28 cellular contexts compared by ENCODE assay signal in genomic region chr15:73054417-73054963, GRCh38. TPM values are rescaled to one million over a fixed set of nuclear protein-coding genes. Genes with fewer than 3 reads are reported as not detected.
A peak's percentile ranks its signal among the peaks of the same experiment; 100 is the strongest.
DNase-seq lines count a peak whose midpoint lies in the region; ATAC-seq and TF ChIP-seq lines count a peak whose summit lies in the region.
"Had no signal": no experiment of that assay in that cellular context is flagged by ENCODE, and none has a peak within 500 bp of the region (broad histone marks: within the 10 kb centered on the region; RNA-seq: fewer than 3 reads in every experiment).

No MANE protein-coding gene starts in this region.

- H3K9me3 ChIP-seq in HUES6 (ENCODE audit: control insufficient read depth, insufficient read depth, low read depth, low read length), result no peaks in the 10 kb centered on the region
- H3K9me3 ChIP-seq in ectodermal cell (ENCODE audit: control insufficient read depth, low read length), result no peaks in the 10 kb centered on the region
- H3K9me3 ChIP-seq in mucosa of descending colon, result no peaks in the 10 kb centered on the region
- H3K9me3 ChIP-seq: gastrocnemius medialis had no signal

- ATAC-seq in mucosa of descending colon, result peak; percentile 70
- ATAC-seq: activated CD4-positive, CD25-positive, alpha-beta regulatory T cell treated with anti-CD3 and anti-CD28 coated beads, Interleukin-2, amount 50 U/mL, for 24 hours; gastrocnemius medialis; left cardiac atrium; stimulated activated naive CD8-positive, alpha-beta T cell treated with anti-CD3 and anti-CD28 coated beads, Interleukin-15, amount 100 ng/mL, for 72 hours; T-helper 17 cell had no signal

- H3K27ac ChIP-seq in HUES6 (ENCODE audit: low read depth, low read length) (no peak overlapping the region), ectodermal cell (ENCODE audit: insufficient read depth, low read depth, low read length, poor library complexity, severe bottlenecking) (no peak overlapping the region)

- peaks cover 10% of the 10 kb centered on the region; the same call in 1 of the 2 replicates for H3K4me1 ChIP-seq in HUES6 (ENCODE audit: control insufficient read depth, insufficient read depth, low read length)
- peaks cover 13% of the 10 kb centered on the region for H3K4me1 ChIP-seq in ectodermal cell (ENCODE audit: control insufficient read depth, insufficient read depth, low read length)
- peaks cover 23% of the 10 kb centered on the region for H3K4me1 ChIP-seq in mucosa of descending colon (ENCODE audit: low read depth)

- no peak overlapping the region for H3K9ac ChIP-seq in HUES6 (ENCODE audit: low read length)

- DNase-seq in mucosa of descending colon (peak in 1 of 3 donors; percentile 68), renal cortical epithelial cell (ENCODE audit: low read depth) (peak; percentile 13), middle frontal gyrus (ENCODE audit: extremely low spot score, low spot score) (no peak), HUDEP-2 (lab: John Stamatoyannopoulos, UW; ENCODE audit: unreplicated experiment in 76 of 76) (no peak), OCI-M2 (lab: John Stamatoyannopoulos, UW; ENCODE audit: unreplicated experiment) (no peak)
- DNase-seq in activated CD4-positive, alpha-beta T cell treated with anti-CD3 and anti-CD28 coated beads for 48 hours, result no peak
- DNase-seq: activated CD4-positive, alpha-beta T cell treated with anti-CD3 and anti-CD28 coated beads, Interleukin-2, amount 50 U/mL, for 48 hours; activated naive CD4-positive, alpha-beta T cell treated with Interleukin-2 at 50 U/mL for 16 hours; AML-193; CD4-positive, CD25-positive, alpha-beta regulatory T cell; central memory CD4-positive, alpha-beta T cell; dermis blood vessel endothelial cell; gastrocnemius medialis; KG1; left cardiac atrium; mesendoderm; MM.1S; naive B cell; NCI-H2029; NCI-H524 treated with DMSO at 0.1 percent for 48 hours; occipital lobe; Right ventricle myocardium superior; stimulated activated CD8-positive, alpha-beta memory T cell treated with anti-CD3 and anti-CD28 coated beads, Interleukin-4, amount 100 ng/mL, for 48 hours; stimulated activated naive CD8-positive, alpha-beta T cell treated with anti-CD3 and anti-CD28 coated beads, Interleukin-15, amount 100 ng/mL, for 72 hours; T-helper 17 cell had no signal

- H3K27me3 ChIP-seq in HUES6 (ENCODE audit: control insufficient read depth, insufficient read depth, low read length) (no peaks in the 10 kb centered on the region), ectodermal cell (ENCODE audit: control insufficient read depth, insufficient read depth, low read length, poor library complexity, severe bottlenecking) (no peaks in the 10 kb centered on the region)
- H3K27me3 ChIP-seq: gastrocnemius medialis had no signal

- intact Hi-C loops in mucosa of descending colon (cut with DNase I, micrococcal nuclease), result no loop called here

- H3K36me3 ChIP-seq in HUES6 (ENCODE audit: control insufficient read depth, insufficient read depth, low read length) (no peaks in the 10 kb centered on the region), ectodermal cell (ENCODE audit: control insufficient read depth, insufficient read depth, low read length) (no peaks in the 10 kb centered on the region), mucosa of descending colon (ENCODE audit: low read depth) (no peaks in the 10 kb centered on the region)
- H3K36me3 ChIP-seq: gastrocnemius medialis had no signal

- 93 to 94% methylated on average over 6 of the region's 6 CpGs for WGBS in ectodermal cell, 2 experiments

- H3K4me3 ChIP-seq in HUES6 (ENCODE audit: low read depth, low read length), result peak overlapping the region; percentile 95; the same call in 1 of the 2 replicates
- peak overlapping the region; percentile 79 for H3K4me3 ChIP-seq in ectodermal cell (ENCODE audit: insufficient read depth, low read depth, low read length)
- H3K4me3 ChIP-seq in mucosa of descending colon, result no peak overlapping the region

- no peak for TF ChIP-seq CTCF in mucosa of descending colon (IDR thresholded peaks at IDR 0.05)

RNA-seq across cellular contexts. Expression of gene NEO1, which starts 2.2 kb away (rescaled TPM):
- polyA plus RNA-seq in ectodermal cell (2013, experiment 1 of 4), result 124 TPM
- polyA plus RNA-seq in ectodermal cell (2013, experiment 2 of 4), result 135 TPM
- polyA plus RNA-seq in ectodermal cell (2013, experiment 3 of 4), result 88.9 TPM
- polyA plus RNA-seq in ectodermal cell (2013, experiment 4 of 4), result 104 TPM
- total RNA-seq in mucosa of descending colon, result 100 to 1,000 TPM; 106 to 188 (median 166) TPM
- total RNA-seq in renal cortical epithelial cell, result 17.9 and 86.8 TPM in 2 replicates
